ENCODE assay signal across 8 cellular contexts in the genomic region with DNA sequence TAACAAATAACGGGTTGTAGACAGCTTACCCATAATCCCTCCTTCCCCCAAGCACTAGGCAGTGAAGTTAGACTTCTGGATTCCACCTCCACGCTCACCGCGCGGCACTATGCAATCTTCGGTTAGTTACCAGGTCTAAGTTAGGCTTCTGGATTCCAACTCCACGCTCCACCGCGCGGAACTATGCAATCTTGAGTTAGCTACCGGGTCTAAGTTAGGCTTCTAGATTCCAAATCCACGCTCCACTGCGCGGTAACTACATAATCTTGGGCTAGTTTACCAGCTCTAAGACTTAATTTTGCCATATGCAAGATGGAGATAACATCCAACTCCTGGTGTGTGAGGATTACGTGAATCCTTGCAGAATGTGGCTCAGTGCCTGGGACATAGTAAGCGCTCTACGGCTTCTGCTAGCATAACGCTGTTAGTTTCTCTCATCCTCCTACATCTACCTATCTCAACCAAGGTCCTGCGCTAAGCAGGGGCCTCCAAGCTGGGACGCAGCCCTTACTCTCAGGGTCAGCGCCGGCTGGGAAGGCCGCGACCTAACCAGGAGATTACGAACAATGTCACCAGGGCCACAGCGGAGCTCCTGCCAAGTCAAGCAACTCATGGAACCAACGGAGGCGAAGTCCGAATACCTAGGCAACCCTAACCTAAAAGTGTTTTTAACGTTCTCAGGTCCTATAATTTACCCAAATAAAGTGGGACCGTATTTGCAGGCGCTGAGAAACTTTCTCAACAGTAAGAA. TPM values are rescaled to one million over a fixed set of nuclear protein-coding genes. Genes with fewer than 3 reads are reported as not detected.
A peak's percentile ranks its signal among the peaks of the same experiment; 100 is the strongest.
DNase-seq lines count a peak whose midpoint lies in the region; ATAC-seq, FAIRE-seq and TF ChIP-seq lines count a peak whose summit lies in the region.

No MANE protein-coding gene starts in this region.

- CTCF ChIA-PET in A549 (lab: Yijun Ruan, JAX): interaction anchor here (0.9 to 5.2 kb wide), 11 partner anchors 10 to 420 kb away, joined by 3 to 41 read pairs (median 3); no protein-coding TSS in a partner anchor

- DNase-seq in A549 (ENCODE audit: low read depth in 1 of 2, low spot score in 1 of 2) (peak in 1 of 2 experiments; percentile 45), RCC 7860 (ENCODE audit: low spot score) (peak; percentile 34), bronchial epithelial cell (ENCODE audit: low read depth) (peak; percentile 39), left colon (peak in 1 of 2 donors; percentile 37), substantia nigra (lab: John Stamatoyannopoulos, UW) (peak in 9 of 49 donors; percentile 11 to 79 (median 49)), hippocampal formation (lab: John Stamatoyannopoulos, UW) (no peak)

- peak overlapping the region; percentile 94 for H3K4me3 ChIP-seq in A549
- H3K4me3 ChIP-seq in bronchial epithelial cell (ENCODE audit: low read depth, low read length): peak overlapping the region; percentile 87

- no peaks in the 10 kb centered on the region for H3K27me3 ChIP-seq in bronchial epithelial cell (ENCODE audit: control insufficient read depth, insufficient read depth, low read length)

- no peak for FAIRE-seq in A549 (lab: Jason Lieb, UNC)
- no peak for FAIRE-seq in RCC 7860 (lab: Jason Lieb, UNC)
- FAIRE-seq in bronchial epithelial cell (lab: Jason Lieb, UNC): no peak

- TF ChIP-seq CTCF in A549 (IDR thresholded peaks at IDR 0.05) (no peak), bronchial epithelial cell (IDR thresholded peaks at IDR 0.05; ENCODE audit: insufficient read depth, low read length, severe bottlenecking) (no peak)

- POLR2A ChIA-PET in A549 (lab: Yijun Ruan, JAX): interaction anchor here (0.7 to 4.2 kb wide), 20 partner anchors 11 to 1453 kb away, joined by 3 to 112 read pairs (median 4); a partner anchor contains a TSS

- peak overlapping the region; percentile 82 for H3K4me2 ChIP-seq in A549

- H3K9me3 ChIP-seq in A549: no peaks in the 10 kb centered on the region

- TF ChIP-seq POLR2A in A549 (IDR thresholded peaks at IDR 0.05; ENCODE audit: low read length): no peak; the same call in 1 of the 2 replicates

- no peak for TF ChIP-seq RAD21 in A549 (conservative IDR thresholded peaks at IDR 0.05 in 1 of 2, IDR thresholded peaks at IDR 0.05 in 1 of 2)

- H3K27ac ChIP-seq in A549 (peak overlapping the region; percentile 90 to 93), substantia nigra (ENCODE audit: low read depth, low read length, poor library complexity, severe bottlenecking) (peak overlapping the region; percentile 83)

- ATAC-seq in A549 (peak; percentile 64 to 67), GM18508 (IDR thresholded peaks at IDR 0.05; ENCODE audit: insufficient read depth, unreplicated experiment) (peak; percentile 23), HG02981 (IDR thresholded peaks at IDR 0.05; ENCODE audit: unreplicated experiment) (peak; percentile 39), left colon (peak; percentile 23)

- no peak for TF ChIP-seq EP300 in A549 (IDR thresholded peaks at IDR 0.05)

- H3K4me1 ChIP-seq in A549: peaks cover 36% of the 10 kb centered on the region

- 44% methylated on average over 32 of the region's 32 CpGs for WGBS in A549 (ENCODE audit: missing lambda C conversion rate)

- intact Hi-C loops in left colon (cut with DNase I, micrococcal nuclease): no loop called here

- H3K36me3 ChIP-seq in bronchial epithelial cell (ENCODE audit: control insufficient read depth, insufficient read depth, low read length): peaks cover 7% of the 10 kb centered on the region

TF ChIP-seq in A549, 52 proteins besides CTCF, POLR2A, EP300 and RAD21 (continues in another document):
- TF ChIP-seq EHMT2 (IDR thresholded peaks at IDR 0.05; ENCODE audit: low read depth): no peak
- TF ChIP-seq, protein P1, sequence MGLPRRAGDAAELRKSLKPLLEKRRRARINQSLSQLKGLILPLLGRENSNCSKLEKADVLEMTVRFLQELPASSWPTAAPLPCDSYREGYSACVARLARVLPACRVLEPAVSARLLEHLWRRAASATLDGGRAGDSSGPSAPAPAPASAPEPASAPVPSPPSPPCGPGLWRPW (IDR thresholded peaks at IDR 0.05): no peak
- no peak for TF ChIP-seq NFE2L2 (conservative IDR thresholded peaks at IDR 0.05; ENCODE audit: low read length)
- TF ChIP-seq CHD4 (IDR thresholded peaks at IDR 0.05; ENCODE audit: borderline replicate concordance): no peak; the same call in 1 of the 2 replicates
- no peak for TF ChIP-seq KDM5A (IDR thresholded peaks at IDR 0.05)
- TF ChIP-seq TFCP2L1 (CRISPR knock-in tag; IDR thresholded peaks at IDR 0.05): peak; percentile 57; the same call in 1 of the 2 replicates
- no peak for TF ChIP-seq FOSL2 (IDR thresholded peaks at IDR 0.05)
- TF ChIP-seq FOSL2 (CRISPR knock-in tag; IDR thresholded peaks at IDR 0.05): no peak
- no peak for TF ChIP-seq ZNF302 (CRISPR knock-in tag; IDR thresholded peaks at IDR 0.05)
- peak; percentile 46; the same call in 1 of the 2 replicates for TF ChIP-seq HOXB13 (CRISPR knock-in tag; IDR thresholded peaks at IDR 0.05; ENCODE audit: low read depth)
- no peak for TF ChIP-seq NR3C1 (IDR thresholded peaks at IDR 0.05)
- 0 out of 2 replicates have a peak, but pooled peaks have one; percentile 56 for TF ChIP-seq HOXA7 (CRISPR knock-in tag; IDR thresholded peaks at IDR 0.05)
- TF ChIP-seq HDAC2 (IDR thresholded peaks at IDR 0.05): no peak
- TF ChIP-seq HEYL (CRISPR knock-in tag; IDR thresholded peaks at IDR 0.05): no peak
- TF ChIP-seq, protein P2, sequence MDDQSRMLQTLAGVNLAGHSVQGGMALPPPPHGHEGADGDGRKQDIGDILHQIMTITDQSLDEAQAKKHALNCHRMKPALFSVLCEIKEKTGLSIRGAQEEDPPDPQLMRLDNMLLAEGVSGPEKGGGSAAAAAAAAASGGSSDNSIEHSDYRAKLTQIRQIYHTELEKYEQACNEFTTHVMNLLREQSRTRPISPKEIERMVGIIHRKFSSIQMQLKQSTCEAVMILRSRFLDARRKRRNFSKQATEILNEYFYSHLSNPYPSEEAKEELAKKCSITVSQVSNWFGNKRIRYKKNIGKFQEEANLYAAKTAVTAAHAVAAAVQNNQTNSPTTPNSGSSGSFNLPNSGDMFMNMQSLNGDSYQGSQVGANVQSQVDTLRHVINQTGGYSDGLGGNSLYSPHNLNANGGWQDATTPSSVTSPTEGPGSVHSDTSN (IDR thresholded peaks at IDR 0.05): no peak
- 0 out of 2 replicates have a peak, but pooled peaks have one; percentile 25 for TF ChIP-seq RARB (CRISPR knock-in tag; IDR thresholded peaks at IDR 0.05)
- no peak for TF ChIP-seq RNF2 (IDR thresholded peaks at IDR 0.05; ENCODE audit: borderline replicate concordance, low read depth)
- no peak for TF ChIP-seq FOXS1 (CRISPR knock-in tag; IDR thresholded peaks at IDR 0.05)
- no peak for TF ChIP-seq NPAS2 (CRISPR knock-in tag; IDR thresholded peaks at IDR 0.05; ENCODE audit: borderline replicate concordance)
- TF ChIP-seq, protein P3, sequence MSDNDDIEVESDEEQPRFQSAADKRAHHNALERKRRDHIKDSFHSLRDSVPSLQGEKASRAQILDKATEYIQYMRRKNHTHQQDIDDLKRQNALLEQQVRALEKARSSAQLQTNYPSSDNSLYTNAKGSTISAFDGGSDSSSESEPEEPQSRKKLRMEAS (IDR thresholded peaks at IDR 0.05): no peak
- TF ChIP-seq, protein P4, sequence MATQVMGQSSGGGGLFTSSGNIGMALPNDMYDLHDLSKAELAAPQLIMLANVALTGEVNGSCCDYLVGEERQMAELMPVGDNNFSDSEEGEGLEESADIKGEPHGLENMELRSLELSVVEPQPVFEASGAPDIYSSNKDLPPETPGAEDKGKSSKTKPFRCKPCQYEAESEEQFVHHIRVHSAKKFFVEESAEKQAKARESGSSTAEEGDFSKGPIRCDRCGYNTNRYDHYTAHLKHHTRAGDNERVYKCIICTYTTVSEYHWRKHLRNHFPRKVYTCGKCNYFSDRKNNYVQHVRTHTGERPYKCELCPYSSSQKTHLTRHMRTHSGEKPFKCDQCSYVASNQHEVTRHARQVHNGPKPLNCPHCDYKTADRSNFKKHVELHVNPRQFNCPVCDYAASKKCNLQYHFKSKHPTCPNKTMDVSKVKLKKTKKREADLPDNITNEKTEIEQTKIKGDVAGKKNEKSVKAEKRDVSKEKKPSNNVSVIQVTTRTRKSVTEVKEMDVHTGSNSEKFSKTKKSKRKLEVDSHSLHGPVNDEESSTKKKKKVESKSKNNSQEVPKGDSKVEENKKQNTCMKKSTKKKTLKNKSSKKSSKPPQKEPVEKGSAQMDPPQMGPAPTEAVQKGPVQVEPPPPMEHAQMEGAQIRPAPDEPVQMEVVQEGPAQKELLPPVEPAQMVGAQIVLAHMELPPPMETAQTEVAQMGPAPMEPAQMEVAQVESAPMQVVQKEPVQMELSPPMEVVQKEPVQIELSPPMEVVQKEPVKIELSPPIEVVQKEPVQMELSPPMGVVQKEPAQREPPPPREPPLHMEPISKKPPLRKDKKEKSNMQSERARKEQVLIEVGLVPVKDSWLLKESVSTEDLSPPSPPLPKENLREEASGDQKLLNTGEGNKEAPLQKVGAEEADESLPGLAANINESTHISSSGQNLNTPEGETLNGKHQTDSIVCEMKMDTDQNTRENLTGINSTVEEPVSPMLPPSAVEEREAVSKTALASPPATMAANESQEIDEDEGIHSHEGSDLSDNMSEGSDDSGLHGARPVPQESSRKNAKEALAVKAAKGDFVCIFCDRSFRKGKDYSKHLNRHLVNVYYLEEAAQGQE (IDR thresholded peaks at IDR 0.05): no peak

RNA-seq across cellular contexts. Expression of a gene that starts 0.5 kb away (rescaled TPM):
- polyA plus RNA-seq in A549 (2011; rRNA removed): 1,245 and 1,557 TPM in 2 replicates
- 2,903 and 3,168 TPM in 2 replicates for polyA plus RNA-seq in A549 (2012; cell fraction: cytosol; rRNA removed)
- 1,317 and 1,797 TPM in 2 replicates for polyA plus RNA-seq in A549 (2012; cell fraction: nucleus; rRNA removed)
- 3,637 to 4,104 TPM (median 3,948 TPM) in 3 replicates for polyA plus RNA-seq in A549 (2017; fragmentation: RNase III; extraction: RNeasy Plus Mini Kit Qiagen cat#74134 plus additional on column Dnase treatment)
- 558 and 606 TPM in 2 replicates for polyA minus RNA-seq in A549 (2011; rRNA and poly(A)+ RNA removed)
- total RNA-seq in bronchial epithelial cell: 47.4 and 57.4 TPM in 2 replicates
- total RNA-seq in left colon: 1,000 to 10,000 TPM; 1,228 to 1,338 TPM

RNA-seq across cellular contexts. Expression of a gene that starts 38.0 kb away (rescaled TPM):
- polyA plus RNA-seq in A549 (2011; rRNA removed): 79.5 and 117 TPM in 2 replicates
- 43.9 and 52.7 TPM in 2 replicates for polyA plus RNA-seq in A549 (2012; cell fraction: cytosol; rRNA removed)
- 63.8 and 90.2 TPM in 2 replicates for polyA plus RNA-seq in A549 (2012; cell fraction: nucleus; rRNA removed)
- 81.8 to 93.1 TPM (median 87.9 TPM) in 3 replicates for polyA plus RNA-seq in A549 (2017; fragmentation: RNase III; extraction: RNeasy Plus Mini Kit Qiagen cat#74134 plus additional on column Dnase treatment)
- 83.0 and 87.7 TPM in 2 replicates for polyA minus RNA-seq in A549 (2011; rRNA and poly(A)+ RNA removed)
- 3.7 and 7.3 TPM in 2 replicates for total RNA-seq in bronchial epithelial cell
- 1 to 10 TPM; 4.0 to 8.7 TPM for total RNA-seq in left colon

Comparison
In these comparisons a context has a peak if more than half of its experiments do, and no peak if none do; other contexts are left out.
1. DNase-seq: peak in RCC 7860 (single experiment) and bronchial epithelial cell (single experiment); none in hippocampal formation (0 of 2).
2. RNA of a gene that starts 0.5 kb away (total RNA-seq): 1,228 to 1,338 TPM in left colon; 47.4 to 57.4 TPM in bronchial epithelial cell; every median in the first group is over 10 times any median in the second.
3. Peak in every context shown above with its lines, with median percentiles within 50 percentile points of each other: ATAC-seq.